Comparison of ENCODE assay signal across 8 cellular contexts in the genomic region with DNA sequence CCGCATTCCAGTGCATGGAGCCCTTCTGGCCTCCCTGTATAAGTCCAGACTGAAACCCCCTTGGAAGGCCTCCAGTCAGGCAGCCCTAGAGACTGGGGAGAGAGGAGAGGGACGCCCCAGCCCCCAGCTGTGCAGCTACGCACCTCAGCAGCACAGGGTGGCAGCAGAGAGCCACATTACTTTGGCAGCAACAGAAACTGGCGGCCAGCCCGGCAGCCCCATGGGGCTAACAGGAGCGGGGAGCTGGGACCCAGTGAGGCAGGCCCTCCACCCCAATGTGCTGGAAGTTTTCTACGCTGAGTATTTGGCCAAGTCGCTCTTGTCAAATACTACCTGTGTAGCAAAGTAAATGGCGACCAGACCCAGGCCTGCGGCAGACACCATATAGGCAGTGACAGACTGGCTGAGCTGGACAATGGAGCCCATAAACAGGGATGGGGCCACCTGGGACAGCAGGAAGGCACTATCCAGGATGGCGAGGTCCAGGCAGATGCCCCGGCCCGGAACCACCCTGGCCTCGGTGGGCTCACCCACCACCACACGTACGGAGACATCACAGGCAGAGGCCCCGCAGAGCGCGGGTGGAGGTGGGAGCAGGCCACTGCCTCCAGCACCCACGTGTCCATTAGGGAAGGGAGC. TPM values are rescaled to one million over a fixed set of nuclear protein-coding genes. Genes with fewer than 3 reads are reported as not detected.
DNase-seq lines count a peak whose midpoint lies in the region; ATAC-seq and TF ChIP-seq lines count a peak whose summit lies in the region.

No MANE protein-coding gene starts in this region.

- no peaks in the 10 kb centered on the region for H3K4me1 ChIP-seq in CD4-positive, alpha-beta memory T cell (ENCODE audit: insufficient read depth, low read length)
- H3K4me1 ChIP-seq in SJCRH30, result no peaks in the 10 kb centered on the region
- H3K4me1 ChIP-seq in trophoblast cell (ENCODE audit: control insufficient read depth in 1 of 2, insufficient read depth in 2 of 2, low read length in 2 of 2), result peaks cover 3 to 7% of the 10 kb centered on the region in 2 experiments
- H3K4me1 ChIP-seq in upper lobe of right lung, result peaks cover 3% of the 10 kb centered on the region

- no peak overlapping the region for H2BK5ac ChIP-seq in trophoblast cell (ENCODE audit: low read depth, low read length, poor library complexity)

- H4K8ac ChIP-seq in trophoblast cell (ENCODE audit: low read depth, low read length), result no peak overlapping the region

- no peak overlapping the region for H2BK12ac ChIP-seq in trophoblast cell (ENCODE audit: low read length)

- CTCF ChIA-PET in CD4-positive, alpha-beta memory T cell (lab: Charles Lee; ENCODE audit: partially characterized antibody), result interaction anchor here (0.9 to 9.9 kb wide), 58 partner anchors 10 to 464 kb away, joined by 3 to 484 read pairs (median 7); a partner anchor contains a TSS

- H3K79me2 ChIP-seq in trophoblast cell (ENCODE audit: control insufficient read depth, insufficient read depth, low read length, poor library complexity), result no peaks in the 10 kb centered on the region

- H3K9me3 ChIP-seq in CD4-positive, alpha-beta memory T cell (ENCODE audit: control insufficient read depth in 1 of 2, low read length in 2 of 2), result no peaks in the 10 kb centered on the region
- no peaks in the 10 kb centered on the region for H3K9me3 ChIP-seq in SJCRH30 (replicated peaks)
- no peaks in the 10 kb centered on the region for H3K9me3 ChIP-seq in trophoblast cell (ENCODE audit: insufficient read depth, low read depth, low read length)
- H3K9me3 ChIP-seq in upper lobe of right lung, result no peaks in the 10 kb centered on the region

- POLR2A ChIA-PET in CD4-positive, alpha-beta memory T cell (lab: Charles Lee; ENCODE audit: partially characterized antibody), result interaction anchor here (1.0 to 4.8 kb wide), 5 partner anchors 27 to 67 kb away, joined by 3 to 47 read pairs (median 5); a partner anchor contains a TSS

- peak overlapping the region in 2 of 7 donors; percentile 41 to 71 for H3K27ac Mint-ChIP-seq in CD4-positive, alpha-beta memory T cell

- DNase-seq in CD4-positive, alpha-beta memory T cell, result peak; percentile 58 to 65 (median 63)
- DNase-seq in Jurkat, Clone E6-1 (ENCODE audit: low read depth, low spot score), result peak; percentile 32
- DNase-seq in SJCRH30 (peak; percentile 79 to 87), globus pallidus (ENCODE audit: low spot score) (peak; percentile 85), trophoblast cell (peak; percentile 60 to 75), upper lobe of right lung (peak; percentile 89)
- peak; percentile 80 for DNase-seq in activated naive CD4-positive, alpha-beta T cell treated with Interleukin-2 at 50 U/mL for 16 hours

- H3K18ac ChIP-seq in trophoblast cell (ENCODE audit: low read length), result no peak overlapping the region

- no peak overlapping the region for H3K4me3 Mint-ChIP-seq in CD4-positive, alpha-beta memory T cell

- no peaks in the 10 kb centered on the region for H3K36me3 ChIP-seq in CD4-positive, alpha-beta memory T cell (ENCODE audit: insufficient read depth, low read length)
- H3K36me3 ChIP-seq in SJCRH30 (no peaks in the 10 kb centered on the region), trophoblast cell (ENCODE audit: control insufficient read depth in 1 of 2, insufficient read depth in 2 of 2, low read length in 2 of 2) (no peaks in the 10 kb centered on the region), upper lobe of right lung (no peaks in the 10 kb centered on the region)

- no peak overlapping the region for H2AK5ac ChIP-seq in trophoblast cell (ENCODE audit: low read length)

- no peaks in the 10 kb centered on the region for H3K36me3 Mint-ChIP-seq in CD4-positive, alpha-beta memory T cell

- no peaks in the 10 kb centered on the region for H3K27me3 ChIP-seq in CD4-positive, alpha-beta memory T cell (ENCODE audit: insufficient read depth, low read length)
- H3K27me3 ChIP-seq in SJCRH30 (no peaks in the 10 kb centered on the region), trophoblast cell (ENCODE audit: insufficient read depth, low read length) (no peaks in the 10 kb centered on the region), upper lobe of right lung (no peaks in the 10 kb centered on the region)

- H3K4me3 ChIP-seq in CD4-positive, alpha-beta memory T cell (ENCODE audit: low read length in 2 of 2), result no peak overlapping the region
- H3K4me3 ChIP-seq in Jurkat, Clone E6-1 (ENCODE audit: low read length), result no peak overlapping the region
- H3K4me3 ChIP-seq in SJCRH30 (no peak overlapping the region), trophoblast cell (ENCODE audit: low read depth, low read length) (no peak overlapping the region), upper lobe of right lung (no peak overlapping the region)

- no peak overlapping the region for H3K4ac ChIP-seq in trophoblast cell (ENCODE audit: low read depth, low read length)

- TF ChIP-seq CTCF in upper lobe of right lung (IDR thresholded peaks at IDR 0.05), result peak; percentile 91

- H2AFZ ChIP-seq in trophoblast cell (ENCODE audit: insufficient read depth, low read length, poor library complexity), result no peak overlapping the region

- no peak overlapping the region for H3K4me2 ChIP-seq in trophoblast cell (ENCODE audit: low read length)

- intact Hi-C loops in CD4-positive, alpha-beta memory T cell (cut with micrococcal nuclease), result loop anchor here (1.0 to 5.0 kb wide), 3 partner anchors 52 to 448 kb away; no protein-coding TSS in a partner anchor
- intact Hi-C loops in upper lobe of right lung (cut with DNase I), result loop anchor here (5.0 kb wide), 1 partner anchor 67 kb away; no protein-coding TSS in a partner anchor

- no peak overlapping the region for H4K12ac ChIP-seq in trophoblast cell (ENCODE audit: low read depth, low read length)

- no peaks in the 10 kb centered on the region for H3K79me1 ChIP-seq in trophoblast cell (ENCODE audit: low read length)

- ATAC-seq in GM19468 (IDR thresholded peaks at IDR 0.05; ENCODE audit: extremely low read depth, unreplicated experiment), result peak; percentile 22
- peak; percentile 89 for ATAC-seq in upper lobe of right lung

- no peak overlapping the region for H2BK120ac ChIP-seq in trophoblast cell (ENCODE audit: insufficient read depth, low read length, poor library complexity)

- H3K9ac ChIP-seq in trophoblast cell (ENCODE audit: low read length), result no peak overlapping the region

- H3K14ac ChIP-seq in trophoblast cell (ENCODE audit: low read length), result no peak overlapping the region

- peaks cover 0 to 1% of the 10 kb centered on the region in 2 donors for H3K27me3 Mint-ChIP-seq in CD4-positive, alpha-beta memory T cell

- H3K23ac ChIP-seq in trophoblast cell (ENCODE audit: low read length), result no peak overlapping the region

- peaks cover 0 to 4% (median 2%) of the 10 kb centered on the region in 4 donors for H3K4me1 Mint-ChIP-seq in CD4-positive, alpha-beta memory T cell

- H3K27ac ChIP-seq in CD4-positive, alpha-beta memory T cell (ENCODE audit: low read depth, low read length), result no peak overlapping the region
- H3K27ac ChIP-seq in SJCRH30 (no peak overlapping the region), trophoblast cell (ENCODE audit: low read depth, low read length) (no peak overlapping the region), upper lobe of right lung (no peak overlapping the region)

- WGBS in trophoblast cell (ENCODE audit: extremely low coverage, insufficient coverage, insufficient read length), result no CpG with 5 or more reads among the region's 20 CpGs

- no peaks in the 10 kb centered on the region for H3K9me3 Mint-ChIP-seq in CD4-positive, alpha-beta memory T cell

- H4K91ac ChIP-seq in trophoblast cell (ENCODE audit: low read depth, low read length), result no peak overlapping the region

RNA-seq across cellular contexts. Expression of a gene that starts 21.2 kb away (rescaled TPM):
- under 1 TPM; 0.09 to 0.19 TPM for total RNA-seq in CD4-positive, alpha-beta memory T cell
- not detected for polyA plus RNA-seq in CD4-positive, alpha-beta memory T cell
- polyA plus RNA-seq in Jurkat, Clone E6-1 (2012; ENCODE audit: insufficient read depth, insufficient read length), result 5.3 TPM
- total RNA-seq in SJCRH30 (2014; rRNA removed; shearing (Covaris generic)), result 11.7 and 11.8 TPM in 2 replicates
- polyA plus RNA-seq in trophoblast cell (2013), result 1.7 and 1.8 TPM in 2 replicates
- 8.6 TPM for total RNA-seq in upper lobe of right lung

RNA-seq across cellular contexts. Expression of a gene that starts 27.3 kb away (rescaled TPM):
- total RNA-seq in CD4-positive, alpha-beta memory T cell, result 100 to 1,000 TPM; 166 to 194 TPM
- 1 to 10 TPM; 3.2 to 6.6 TPM for polyA plus RNA-seq in CD4-positive, alpha-beta memory T cell
- 8.5 TPM for polyA plus RNA-seq in Jurkat, Clone E6-1 (2012; ENCODE audit: insufficient read depth, insufficient read length)
- total RNA-seq in SJCRH30 (2014; rRNA removed; shearing (Covaris generic)), result 26.3 and 32.4 TPM in 2 replicates
- 8.0 and 8.1 TPM in 2 replicates for polyA plus RNA-seq in trophoblast cell (2013)
- 71.5 TPM for total RNA-seq in upper lobe of right lung

Comparison
In these comparisons a context has a peak if more than half of its experiments do, and no peak if none do; other contexts are left out.
1. DNase-seq: peak in every context shown above with its lines; median percentile 89 in upper lobe of right lung; 85 in globus pallidus; 83 in SJCRH30; 80 in activated naive CD4-positive, alpha-beta T cell treated with Interleukin-2 at 50 U/mL for 16 hours; 68 in trophoblast cell; 63 in CD4-positive, alpha-beta memory T cell; 32 in Jurkat, Clone E6-1.